13 cellular contexts compared by ENCODE assay signal in the genomic region with DNA sequence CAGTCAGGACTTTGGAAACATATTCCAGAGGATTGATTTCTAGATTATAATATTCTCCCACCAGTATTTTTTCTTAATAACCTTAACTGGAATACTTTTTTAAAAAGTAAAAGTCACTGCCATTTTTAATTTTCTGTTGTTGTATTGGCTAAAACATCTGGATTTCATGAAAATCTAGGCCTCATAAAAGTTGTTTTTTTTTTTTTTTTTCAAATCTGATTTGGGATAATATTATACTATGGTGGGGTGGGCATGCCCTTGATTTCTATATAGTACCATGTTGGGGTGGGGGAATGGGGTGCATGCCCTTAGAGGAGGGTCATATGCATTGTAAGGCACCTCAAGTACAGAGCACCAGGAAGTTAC. TPM values are rescaled to one million over a fixed set of nuclear protein-coding genes. Genes with fewer than 3 reads are reported as not detected.
DNase-seq lines count a peak whose midpoint lies in the region; ATAC-seq, FAIRE-seq and TF ChIP-seq lines count a peak whose summit lies in the region.
"Had no signal": no experiment of that assay in that cellular context is flagged by ENCODE, and none has a peak within 500 bp of the region (broad histone marks: within the 10 kb centered on the region; RNA-seq: fewer than 3 reads in every experiment).

No MANE protein-coding gene starts in this region.

- H3K9me3 ChIP-seq in H9 (ENCODE audit: control insufficient read depth, low read depth, low read length), result no peaks in the 10 kb centered on the region
- no peaks in the 10 kb centered on the region for H3K9me3 ChIP-seq in K562 (replicated peaks; ENCODE audit: control insufficient read depth, insufficient read depth, low read depth, low read length)
- no peaks in the 10 kb centered on the region for H3K9me3 ChIP-seq in mesenchymal stem cell (ENCODE audit: control insufficient read depth, low read length)
- no peaks in the 10 kb centered on the region for H3K9me3 ChIP-seq in suprapubic skin

- H2BK15ac ChIP-seq in H9 (ENCODE audit: low read depth, low read length) (no peak overlapping the region), mesenchymal stem cell (ENCODE audit: low read depth, poor library complexity, severe bottlenecking) (no peak overlapping the region)

- H2BK5ac ChIP-seq in H9 (ENCODE audit: insufficient read length, low read length) (no peak overlapping the region), mesenchymal stem cell (ENCODE audit: low read depth, low read length, poor library complexity, severe bottlenecking) (no peak overlapping the region)

- ATAC-seq in K562, result no peak
- no peak for ATAC-seq in HG02840 (IDR thresholded peaks at IDR 0.05; ENCODE audit: low FRiP score, unreplicated experiment)
- ATAC-seq: activated T-cell treated with anti-CD3 and anti-CD28 coated beads, Interleukin-2, amount 50 U/mL, for 72 hours; esophagus mucosa; natural killer cell had no signal

- no peak overlapping the region for H3K23ac ChIP-seq in H9 (ENCODE audit: insufficient read length, low read depth, low read length)
- H3K23ac ChIP-seq in mesenchymal stem cell (ENCODE audit: low read length in 2 of 2), result no peak overlapping the region

- H3K18ac ChIP-seq in H9 (ENCODE audit: insufficient read length, low read depth, low read length) (no peak overlapping the region), mesenchymal stem cell (ENCODE audit: low read depth in 1 of 2, low read length in 2 of 2) (peak overlapping the region in 1 of 2 experiments; percentile 38)

- peaks cover 7% of the 10 kb centered on the region for H3K23me2 ChIP-seq in H9 (ENCODE audit: insufficient read length, low read depth, low read length, poor library complexity, severe bottlenecking)

- H2AK5ac ChIP-seq in H9 (ENCODE audit: insufficient read length, low read length) (no peak overlapping the region), mesenchymal stem cell (ENCODE audit: low read length, severe bottlenecking) (no peak overlapping the region)

- no peak overlapping the region for H4K5ac ChIP-seq in H9 (ENCODE audit: insufficient read length, low read depth, low read length)

- H2BK120ac ChIP-seq in H9 (ENCODE audit: low read depth, low read length, poor library complexity, severe bottlenecking) (no peak overlapping the region), mesenchymal stem cell (ENCODE audit: low read depth, low read length) (peak overlapping the region; percentile 54)

- H3K79me1 ChIP-seq in H9 (ENCODE audit: insufficient read depth, low read depth, low read length, poor library complexity, severe bottlenecking) (no peaks in the 10 kb centered on the region), mesenchymal stem cell (replicated peaks; ENCODE audit: low read length, poor library complexity, severe bottlenecking) (no peaks in the 10 kb centered on the region)

- TF ChIP-seq RAD21 in K562 (CRISPR knock-in tag; conservative IDR thresholded peaks at IDR 0.05 in 1 of 2, IDR thresholded peaks at IDR 0.05 in 1 of 2), result no peak

- H3K4me3 ChIP-seq in K562, result no peak overlapping the region
- H3K4me3 ChIP-seq in mesenchymal stem cell (ENCODE audit: insufficient read depth in 1 of 2, low read depth in 1 of 2, low read length in 2 of 2), result no peak overlapping the region
- no peak overlapping the region for H3K4me3 ChIP-seq in suprapubic skin

- peaks cover 1% of the 10 kb centered on the region; the same call in 1 of the 2 replicates for H3K27me3 Mint-ChIP-seq in H9 (ENCODE audit: low read depth)

- TF ChIP-seq CTCF in H9 (conservative IDR thresholded peaks at IDR 0.05) (no peak), K562 (IDR thresholded peaks at IDR 0.05 in 2 of 3, conservative IDR thresholded peaks at IDR 0.05 in 1 of 3; ENCODE audit: insufficient read depth in 2 of 3, low read depth in 1 of 3, low read length in 3 of 3) (no peak), suprapubic skin (IDR thresholded peaks at IDR 0.05) (no peak)

- no peaks in the 10 kb centered on the region for H3K9me3 Mint-ChIP-seq in H9
- H3K9me3 Mint-ChIP-seq: activated T-cell treated with anti-CD3 and anti-CD28 coated beads, Interleukin-2, amount 50 U/mL, for 72 hours; CD4-positive, CD25-positive, alpha-beta regulatory T cell; natural killer cell had no signal

- H2BK20ac ChIP-seq in H9 (ENCODE audit: low read depth, low read length, poor library complexity, severe bottlenecking), result no peak overlapping the region

- no peaks in the 10 kb centered on the region for H4K20me1 ChIP-seq in H9 (ENCODE audit: control insufficient read depth, insufficient read depth, insufficient read length)
- no peaks in the 10 kb centered on the region for H4K20me1 ChIP-seq in K562 (replicated peaks; ENCODE audit: control insufficient read depth, insufficient read depth, low read length)

- no peak overlapping the region for H3T11ph ChIP-seq in H9 (ENCODE audit: low read length)

- H4K91ac ChIP-seq in H9 (ENCODE audit: insufficient read length, low read depth, low read length), result no peak overlapping the region
- H4K91ac ChIP-seq in mesenchymal stem cell (ENCODE audit: low read length), result no peak overlapping the region

- FAIRE-seq in K562 (lab: Jason Lieb, UNC), result no peak

- TF ChIP-seq EP300 in K562 (IDR thresholded peaks at IDR 0.05; ENCODE audit: low read length) (no peak), suprapubic skin (IDR thresholded peaks at IDR 0.05) (no peak)

- POLR2A ChIA-PET in K562 (lab: Yijun Ruan, JAX), result interaction anchor here (0.6 to 1.2 kb wide), 6 partner anchors 8 to 261 kb away, joined by 3 to 6 read pairs (median 3); no protein-coding TSS in a partner anchor

- H3K27ac ChIP-seq in H9 (ENCODE audit: insufficient read length, low read depth, low read length) (no peak overlapping the region), K562 (ENCODE audit: extremely low read depth, low read depth, low read length) (peak overlapping the region; percentile 88), mesenchymal stem cell (ENCODE audit: low read length, poor library complexity, severe bottlenecking) (peak overlapping the region; percentile 95), suprapubic skin (peak overlapping the region; percentile 81)

- H3K14ac ChIP-seq in H9 (ENCODE audit: insufficient read depth, low read length) (no peak overlapping the region), mesenchymal stem cell (ENCODE audit: low read length in 2 of 2) (no peak overlapping the region)

- no peaks in the 10 kb centered on the region; the same call in 1 of the 3 replicates for H3K36me3 ChIP-seq in K562 (ENCODE audit: control insufficient read depth, insufficient read depth, low read length)
- peaks cover 1 to 34% of the 10 kb centered on the region in 2 experiments for H3K36me3 ChIP-seq in mesenchymal stem cell (ENCODE audit: control insufficient read depth in 1 of 2, insufficient read depth in 2 of 2, low read depth in 1 of 2, low read length in 2 of 2)
- H3K36me3 ChIP-seq in suprapubic skin, result peaks cover 1% of the 10 kb centered on the region

- H3K4me2 ChIP-seq in H9 (ENCODE audit: insufficient read depth, insufficient read length, low read length) (no peak overlapping the region), K562 (ENCODE audit: insufficient read depth, low read length) (peak overlapping the region; percentile 85), mesenchymal stem cell (ENCODE audit: low read length, poor library complexity, severe bottlenecking) (no peak overlapping the region)

- TF ChIP-seq POLR2A in K562 (conservative IDR thresholded peaks at IDR 0.05) (no peak), suprapubic skin (IDR thresholded peaks at IDR 0.05) (no peak)

- H3K4me1 ChIP-seq in H9 (ENCODE audit: insufficient read depth, low read length) (peaks cover 6% of the 10 kb centered on the region), K562 (replicated peaks in 1 of 2; ENCODE audit: control insufficient read depth in 2 of 2, insufficient read depth in 2 of 2, low read length in 2 of 2) (peaks cover 30 to 59% of the 10 kb centered on the region in 2 experiments), mesenchymal stem cell (ENCODE audit: control insufficient read depth, insufficient read depth, low read depth, low read length) (peaks cover 17% of the 10 kb centered on the region), suprapubic skin (peaks cover 78% of the 10 kb centered on the region)

- H3K9ac ChIP-seq in H9 (ENCODE audit: extremely low read depth, insufficient read length, low read length) (no peak overlapping the region), K562 (ENCODE audit: insufficient read depth in 1 of 2, low read depth in 2 of 2, low read length in 2 of 2) (peak overlapping the region in 1 of 2 experiments; percentile 75; a peak in 2 of 4 replicates), mesenchymal stem cell (ENCODE audit: low read length) (peak overlapping the region; percentile 93)

- DNase-seq in H9 (no peak), K562 (ENCODE audit: extremely low read depth in 1 of 4, low spot score in 3 of 4) (no peak), mesenchymal stem cell (no peak), suprapubic skin (ENCODE audit: low spot score in 2 of 2) (no peak), Kasumi-1 (lab: John Stamatoyannopoulos, UW) (no peak), NCI-H2029 (lab: John Stamatoyannopoulos, UW) (no peak), DMS79 (lab: John Stamatoyannopoulos, UW) (no peak)
- DNase-seq: activated CD4-positive, alpha-beta T cell treated with anti-CD3 and anti-CD28 coated beads for 4 hours; activated T-cell treated with anti-CD3 and anti-CD28 coated beads, Interleukin-2, amount 50 U/mL, for 72 hours; CD4-positive, CD25-positive, alpha-beta regulatory T cell; natural killer cell had no signal

- H4K8ac ChIP-seq in H9 (replicated peaks; ENCODE audit: insufficient read length, low read depth, low read length), result no peak overlapping the region
- H4K8ac ChIP-seq in mesenchymal stem cell (ENCODE audit: low read length), result peak overlapping the region; percentile 75

- H3K9me1 ChIP-seq in K562 (ENCODE audit: control insufficient read depth, insufficient read depth, low read length), result no peaks in the 10 kb centered on the region

- H2BK12ac ChIP-seq in H9 (ENCODE audit: insufficient read length, low read depth, low read length) (no peak overlapping the region), mesenchymal stem cell (ENCODE audit: low read length in 2 of 2) (peak overlapping the region in 1 of 2 experiments; percentile 21)

- intact Hi-C loops in K562 (cut with micrococcal nuclease), result no loop called here

- H3K27ac Mint-ChIP-seq in H9, result peak overlapping the region; percentile 29 to 95 (median 87); a peak in 3 of 7 replicates
- H3K27ac Mint-ChIP-seq: activated T-cell treated with anti-CD3 and anti-CD28 coated beads, Interleukin-2, amount 50 U/mL, for 72 hours; CD4-positive, CD25-positive, alpha-beta regulatory T cell; natural killer cell had no signal

- H3K56ac ChIP-seq in H9 (ENCODE audit: insufficient read length, low read depth, low read length), result no peak overlapping the region

- CTCF ChIA-PET in K562 (lab: Yijun Ruan, JAX; ENCODE audit: low intra/inter-chr PET ratio), result no interaction called here

- no TSS peak for BruUV-seq in K562 (replicated peaks; lab: Mats Ljungman, UMichigan)

- peaks cover 62 to 66% of the 10 kb centered on the region in 2 experiments for H3K4me1 Mint-ChIP-seq in H9

- peaks cover 11 to 89% (median 73%) of the 10 kb centered on the region in 3 experiments for H3K36me3 Mint-ChIP-seq in H9 (ENCODE audit: insufficient read depth in 1 of 3, low read depth in 3 of 3)
- H3K36me3 Mint-ChIP-seq: natural killer cell had no signal

- no peak overlapping the region for H3K4ac ChIP-seq in H9 (ENCODE audit: low read depth, low read length)
- H3K4ac ChIP-seq in mesenchymal stem cell (ENCODE audit: low read depth in 1 of 2, low read length in 2 of 2), result no peak overlapping the region

- H2AFZ ChIP-seq in H9 (ENCODE audit: low read length) (no peak overlapping the region), K562 (ENCODE audit: low read depth, low read length) (peak overlapping the region; percentile 36; the same call in 1 of the 2 replicates), mesenchymal stem cell (ENCODE audit: low read depth, low read length) (no peak overlapping the region)

- H3K27me3 ChIP-seq in H9 (ENCODE audit: insufficient read depth, low read length) (no peaks in the 10 kb centered on the region), K562 (ENCODE audit: control insufficient read depth in 2 of 2, insufficient read depth in 2 of 2, low read length in 2 of 2) (peaks cover 0 to 4% of the 10 kb centered on the region in 2 experiments; a peak in 1 of 5 replicates), mesenchymal stem cell (ENCODE audit: control insufficient read depth in 1 of 2, insufficient read depth in 1 of 2, low read length in 2 of 2) (no peaks in the 10 kb centered on the region), suprapubic skin (peaks cover 3% of the 10 kb centered on the region)

- in situ Hi-C loops in K562 (cut with MboI), result no loop called here

- peaks cover 6% of the 10 kb centered on the region; the same call in 1 of the 2 replicates for H3K79me2 ChIP-seq in H9 (ENCODE audit: insufficient read depth, low read length)
- peaks cover 72% of the 10 kb centered on the region for H3K79me2 ChIP-seq in K562 (ENCODE audit: control insufficient read depth, insufficient read depth, low read length)

- no peak overlapping the region for H3K4me3 Mint-ChIP-seq in H9
- H3K4me3 Mint-ChIP-seq: activated T-cell treated with anti-CD3 and anti-CD28 coated beads, Interleukin-2, amount 50 U/mL, for 72 hours had no signal

RNA-seq across cellular contexts. Expression of gene TPM1, which starts 9.1 kb away (rescaled TPM):
- total RNA-seq in H9 (2021) (731 and 748 TPM in 2 replicates), K562 (2014; rRNA removed) (49.9 and 52.9 TPM in 2 replicates), K562 (2014; rRNA removed; fragmentation: Illumina TruSeq; extraction: Trizol) (49.2 and 51.0 TPM in 2 replicates), K562 (2015; rRNA removed; fragmentation: Illumina TruSeq; extraction: Trizol) (42.0 and 43.1 TPM in 2 replicates), K562 (2021) (37.2 and 38.5 TPM in 2 replicates), suprapubic skin (100 to 1,000 TPM in 3 of 4 donors, 10 to 100 TPM in 1; 85.4 to 182 (median 127) TPM)
- 40.0 and 70.8 TPM in 2 replicates for total RNA-seq in K562 (2011; cell fraction: chromatin; rRNA removed; ENCODE audit: low replicate concordance)
- total RNA-seq in K562 (2011; cell fraction: nucleolus; rRNA removed), result 25.8 and 35.0 TPM in 2 replicates
- 50.5 and 78.6 TPM in 2 replicates for total RNA-seq in K562 (2011; cell fraction: nucleoplasm; rRNA removed)
- polyA plus RNA-seq in K562 (2011; rRNA removed) (36.0 and 42.1 TPM in 2 replicates), K562 (2014; fragmentation: Illumina TruSeq; extraction: Trizol) (40.0 and 49.5 TPM in 2 replicates), K562 (2014; fragmentation: Nextera tagmentation; extraction: Ambion mirVana) (10 to 100 TPM in 1 of 2 experiments, 1 to 10 TPM in 1; 8.1 to 11.1 TPM), K562 (2014; rRNA removed) (53.9 and 54.5 TPM in 2 replicates)
- polyA plus RNA-seq in K562 (2011; cell fraction: cytosol; rRNA removed), result 14.9 and 22.5 TPM in 2 replicates
- polyA plus RNA-seq in K562 (2011; cell fraction: nucleus; rRNA removed), result 33.8 and 50.9 TPM in 2 replicates
- polyA plus RNA-seq in K562 (2012), result 46.9 and 77.8 TPM in 2 replicates
- 28.7 and 39.2 TPM in 2 replicates for polyA minus RNA-seq in K562 (2011; rRNA and poly(A)+ RNA removed)
- 12.6 and 14.0 TPM in 2 replicates for polyA minus RNA-seq in K562 (2011; cell fraction: cytosol; rRNA and poly(A)+ RNA removed)
- polyA minus RNA-seq in K562 (2011; cell fraction: nucleus; rRNA and poly(A)+ RNA removed), result 23.7 and 44.0 TPM in 2 replicates
- 825 TPM for polyA plus RNA-seq in mesenchymal stem cell (2013, experiment 1 of 2)
- polyA plus RNA-seq in mesenchymal stem cell (2013, experiment 2 of 2), result 826 TPM
